ENCODE assay signal across 16 cellular contexts in genomic region chr9:93456022-93456421, GRCh38. TPM values are rescaled to one million over a fixed set of nuclear protein-coding genes. Genes with fewer than 3 reads are reported as not detected.
A peak's percentile ranks its signal among the peaks of the same experiment; 100 is the strongest.
DNase-seq lines count a peak whose midpoint lies in the region; ATAC-seq and TF ChIP-seq lines count a peak whose summit lies in the region.
"Had no signal": no experiment of that assay in that cellular context is flagged by ENCODE, and none has a peak within 500 bp of the region (broad histone marks: within the 10 kb centered on the region; RNA-seq: fewer than 3 reads in every experiment).

No MANE protein-coding gene starts in this region.

- H3K4me3 ChIP-seq in left ventricle myocardium inferior (no peak overlapping the region), coronary artery (no peak overlapping the region)

- TF ChIP-seq CTCF in left ventricle myocardium inferior (IDR thresholded peaks at IDR 0.05; ENCODE audit: borderline replicate concordance) (no peak), coronary artery (IDR thresholded peaks at IDR 0.05) (no peak)

- H3K4me3 Mint-ChIP-seq in T-helper 17 cell: no peak overlapping the region

- no peak for DNase-seq in left ventricle myocardium inferior
- no peak for DNase-seq in left cardiac atrium
- DNase-seq in T-helper 17 cell: no peak
- no peak for DNase-seq in left colon
- no peak for DNase-seq in NCI-H146 (lab: John Stamatoyannopoulos, UW)
- DNase-seq in coronary artery (ENCODE audit: low spot score): no peak
- DNase-seq in AML-193 (lab: John Stamatoyannopoulos, UW): no peak
- DNase-seq: activated CD8-positive, alpha-beta memory T cell treated with anti-CD3 and anti-CD28 coated beads, Interleukin-2, amount 50 U/mL, for 4 hours; effector CD8-positive, alpha-beta T cell; foreskin keratinocyte; KG1; midbrain; NCI-H526; stimulated activated CD4-positive, alpha-beta T cell treated with anti-CD3 and anti-CD28 coated beads, Interleukin-1b, Interleukin-23, amount 100 ng/mL, for 48 hours had no signal

- H3K4me1 Mint-ChIP-seq in T-helper 17 cell: peaks cover 57% of the 10 kb centered on the region

- H3K36me3 ChIP-seq in left ventricle myocardium inferior: no peaks in the 10 kb centered on the region

- H3K27ac ChIP-seq in left ventricle myocardium inferior (replicated peaks) (peak overlapping the region; percentile 98), coronary artery (no peak overlapping the region)
- H3K27ac ChIP-seq: foreskin keratinocyte had no signal

- H3K4me1 ChIP-seq in left ventricle myocardium inferior: peaks cover 92% of the 10 kb centered on the region

- H3K36me3 Mint-ChIP-seq in T-helper 17 cell (ENCODE audit: low read depth): peaks cover 11% of the 10 kb centered on the region

- intact Hi-C loops in left ventricle myocardium inferior (cut with micrococcal nuclease) (loop anchor here (5.0 kb wide), 1 partner anchor 111 kb away; no protein-coding TSS in a partner anchor), left cardiac atrium (cut with DNase I) (loop anchor here in 1 of 2 donors (10.0 kb wide), 1 partner anchor 119 kb away; the partner anchor contains the start of gene PHF2), left colon (cut with DNase I, micrococcal nuclease) (loop anchor here in 1 of 2 donors (10.0 kb wide), 1 partner anchor 49 kb away; no protein-coding TSS in a partner anchor)

- ATAC-seq in left cardiac atrium (no peak), T-helper 17 cell (no peak), left colon (peak; percentile 14), GM18861 (IDR thresholded peaks at IDR 0.05; ENCODE audit: unreplicated experiment) (no peak)
- ATAC-seq: foreskin keratinocyte, Right ventricle myocardium inferior had no signal

- H3K27me3 Mint-ChIP-seq in T-helper 17 cell: no peaks in the 10 kb centered on the region

- no peaks in the 10 kb centered on the region for H3K9me3 ChIP-seq in left ventricle myocardium inferior (replicated peaks)
- H3K9me3 ChIP-seq in T-helper 17 cell (ENCODE audit: control insufficient read depth, low read length, poor library complexity, severe bottlenecking): no peaks in the 10 kb centered on the region

- H3K27me3 ChIP-seq in left ventricle myocardium inferior (ENCODE audit: low read depth): no peaks in the 10 kb centered on the region
- H3K27me3 ChIP-seq: foreskin keratinocyte had no signal

- H3K27ac Mint-ChIP-seq in T-helper 17 cell: peak overlapping the region; percentile 97

RNA-seq across cellular contexts. Expression of gene FAM120AOS, which starts 2.6 kb away (rescaled TPM):
- total RNA-seq in left ventricle myocardium inferior (27.3 TPM), left cardiac atrium (10 to 100 TPM; 34.5 to 34.7 TPM), T-helper 17 cell (10 to 100 TPM; 34.8 to 38.8 TPM), left colon (10 to 100 TPM; 65.8 to 93.3 TPM)

RNA-seq across cellular contexts. Expression of gene FAM120A, which starts 4.5 kb away (rescaled TPM):
- 104 TPM for total RNA-seq in left ventricle myocardium inferior
- total RNA-seq in left cardiac atrium: 10 to 100 TPM; 79.6 to 79.7 TPM
- 10 to 100 TPM; 76.9 to 83.6 TPM for total RNA-seq in T-helper 17 cell
- 100 to 1,000 TPM; 179 to 214 TPM for total RNA-seq in left colon
